In the genomic region with DNA sequence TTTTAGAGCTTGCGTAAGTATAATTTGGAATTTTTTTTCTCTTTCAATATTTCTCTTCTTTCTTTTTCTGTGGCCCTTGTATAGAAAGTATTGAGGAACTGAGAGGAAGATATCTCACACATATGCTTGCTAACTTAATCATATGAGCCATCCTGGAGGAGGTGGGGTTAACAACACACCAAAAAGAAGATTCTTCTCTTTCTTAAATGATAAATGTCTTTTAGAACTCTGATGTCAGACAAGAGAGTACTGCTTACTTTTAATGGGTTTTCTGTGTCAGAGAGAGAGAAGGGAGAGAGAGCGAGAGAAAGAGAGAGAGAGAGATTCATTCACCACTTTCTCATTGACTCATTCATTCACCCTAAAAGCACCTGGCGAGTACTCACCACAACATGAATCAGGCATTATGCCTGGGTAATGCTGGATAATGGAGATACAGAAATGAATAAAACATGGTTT, we compare ENCODE assay signal across 7 cellular contexts.
DNase-seq lines count a peak whose midpoint lies in the region; ATAC-seq and TF ChIP-seq lines count a peak whose summit lies in the region.

No MANE protein-coding gene starts in this region.

- TF ChIP-seq CTCF in mesothelial cell of epicardium (IDR thresholded peaks at IDR 0.05; ENCODE audit: unreplicated experiment) (no peak), type B pancreatic cell (conservative IDR thresholded peaks at IDR 0.05) (no peak)

- H3K27ac Mint-ChIP-seq in mesothelial cell of epicardium (peak overlapping the region; percentile 18), type B pancreatic cell (no peak overlapping the region)

- DNase-seq in MV-4-11 (lab: John Stamatoyannopoulos, UW) (peak; percentile 44), mesothelial cell of epicardium (ENCODE audit: low spot score in 2 of 2, unreplicated experiment in 2 of 2) (no peak), GOT3 (lab: John Stamatoyannopoulos, UW) (no peak), type B pancreatic cell (ENCODE audit: extremely low spot score, unreplicated experiment) (no peak), DMS53 treated with DMSO at 0.1 percent for 48 hours (lab: John Stamatoyannopoulos, UW; ENCODE audit: unreplicated experiment) (no peak)

- H3K9me3 Mint-ChIP-seq in mesothelial cell of epicardium (no peaks in the 10 kb centered on the region), type B pancreatic cell (no peaks in the 10 kb centered on the region)

- H3K4me3 Mint-ChIP-seq in mesothelial cell of epicardium (no peak overlapping the region), type B pancreatic cell (no peak overlapping the region)

- peaks cover 46% of the 10 kb centered on the region for H3K4me1 Mint-ChIP-seq in mesothelial cell of epicardium
- H3K4me1 Mint-ChIP-seq in type B pancreatic cell (ENCODE audit: unreplicated experiment) = peaks cover 11% of the 10 kb centered on the region

- H3K27me3 Mint-ChIP-seq in mesothelial cell of epicardium (ENCODE audit: low read depth) (no peaks in the 10 kb centered on the region), type B pancreatic cell (no peaks in the 10 kb centered on the region)

- peak; percentile 49 for ATAC-seq in GM19023 (IDR thresholded peaks at IDR 0.05; ENCODE audit: unreplicated experiment)
- peak; percentile 43 for ATAC-seq in HG02571 (IDR thresholded peaks at IDR 0.05; ENCODE audit: unreplicated experiment)

- H3K36me3 Mint-ChIP-seq in mesothelial cell of epicardium = no peaks in the 10 kb centered on the region
- H3K36me3 Mint-ChIP-seq in type B pancreatic cell = no peaks in the 10 kb centered on the region
